Comparison of ENCODE assay signal across 20 cellular contexts in genomic region chr13:85512421-85512820, GRCh38.
DNase-seq lines count a peak whose midpoint lies in the region; ATAC-seq, FAIRE-seq and TF ChIP-seq lines count a peak whose summit lies in the region.
"Had no signal": no experiment of that assay in that cellular context is flagged by ENCODE, and none has a peak within 500 bp of the region (broad histone marks: within the 10 kb centered on the region; RNA-seq: fewer than 3 reads in every experiment).

No MANE protein-coding gene starts in this region.

- no peak overlapping the region for H3K27ac ChIP-seq in HepG2 (ENCODE audit: extremely low read length, insufficient read depth, low read length)
- no peak overlapping the region for H3K27ac ChIP-seq in right lobe of liver
- peak overlapping the region; percentile 34; the same call in 1 of the 2 replicates for H3K27ac ChIP-seq in Panc1 (ENCODE audit: low read length)
- H3K27ac ChIP-seq in epithelial cell of prostate, result peak overlapping the region; percentile 22
- peak overlapping the region; percentile 19 for H3K27ac ChIP-seq in urinary bladder (ENCODE audit: low read depth)
- H3K27ac ChIP-seq: BLaER1 treated with 17β-estradiol and CSF1 and Interleukin-3, amounts not matched to agents 10 nM and 100 nM; KMS-11; RWPE1; SJSA1 had no signal

- BruUV-seq in HepG2 (replicated peaks; lab: Mats Ljungman, UMichigan), result no TSS peak
- no TSS peak for BruUV-seq in Panc1 (replicated peaks; lab: Mats Ljungman, UMichigan)

- no peak overlapping the region for H3K9ac ChIP-seq in HepG2 (ENCODE audit: insufficient read depth, low read depth, low read length)
- H3K9ac ChIP-seq: BLaER1 treated with 17β-estradiol and CSF1 and Interleukin-3, amounts not matched to agents 10 nM and 100 nM; KMS-11 had no signal

- H3K4me3 ChIP-seq in HepG2 (replicated peaks in 1 of 3; ENCODE audit: insufficient read depth in 1 of 3, low read depth in 2 of 3, low read length in 3 of 3) (no peak overlapping the region), right lobe of liver (no peak overlapping the region), Panc1 (ENCODE audit: low read depth in 2 of 2, low read length in 2 of 2) (no peak overlapping the region), urinary bladder (ENCODE audit: low read depth, low read length) (no peak overlapping the region)
- H3K4me3 ChIP-seq: BLaER1 treated with 17β-estradiol and CSF1 and Interleukin-3, amounts not matched to agents 10 nM and 100 nM; SJSA1 had no signal

- H3K27me3 ChIP-seq in HepG2 (ENCODE audit: control insufficient read depth in 1 of 2, insufficient read depth in 2 of 2, low read length in 2 of 2) (no peaks in the 10 kb centered on the region; a peak in 1 of 5 replicates), right lobe of liver (no peaks in the 10 kb centered on the region), Panc1 (ENCODE audit: control insufficient read depth, insufficient read depth, low read length) (no peaks in the 10 kb centered on the region)
- H3K27me3 ChIP-seq: BLaER1 treated with 17β-estradiol and CSF1 and Interleukin-3, amounts not matched to agents 10 nM and 100 nM; SJSA1 had no signal

- WGBS in HepG2 (ENCODE audit: low lambda C conversion rate), result 11% methylated on average over 7 of the region's 7 CpGs
- 56% methylated on average over 7 of the region's 7 CpGs for WGBS in right lobe of liver (ENCODE audit: insufficient coverage, low coverage, low lambda C conversion rate, missing lambda C conversion rate)
- 60% methylated on average over 7 of the region's 7 CpGs for WGBS in urinary bladder

- no peaks in the 10 kb centered on the region for H4K20me1 ChIP-seq in HepG2 (ENCODE audit: insufficient read depth, low read length)
- H4K20me1 ChIP-seq: BLaER1 treated with 17β-estradiol and CSF1 and Interleukin-3, amounts not matched to agents 10 nM and 100 nM had no signal

- no peaks in the 10 kb centered on the region for H3K79me2 ChIP-seq in HepG2 (ENCODE audit: insufficient read depth, low read length)

- TF ChIP-seq CTCF in HepG2 (CRISPR knock-in tag; IDR thresholded peaks at IDR 0.05) (no peak), right lobe of liver (IDR thresholded peaks at IDR 0.05) (no peak), Panc1 (IDR thresholded peaks at IDR 0.05) (no peak)

- no peak for ATAC-seq in HepG2
- ATAC-seq in right lobe of liver, result no peak
- no peak for ATAC-seq in Panc1
- no peak for ATAC-seq in sciatic nerve

- no peak for FAIRE-seq in HepG2 (lab: Jason Lieb, UNC)
- FAIRE-seq: A204.1 had no signal

- TF ChIP-seq POLR2A in HepG2 (IDR thresholded peaks at IDR 0.05; ENCODE audit: insufficient read depth in 1 of 2, low read depth in 2 of 2, low read length in 2 of 2) (no peak), right lobe of liver (IDR thresholded peaks at IDR 0.05) (no peak), erythroblast (IDR thresholded peaks at IDR 0.05; ENCODE audit: low read length) (no peak)

- no peak overlapping the region for H3K4me2 ChIP-seq in HepG2 (ENCODE audit: low read depth, low read length)
- H3K4me2 ChIP-seq: BLaER1 treated with 17β-estradiol and CSF1 and Interleukin-3, amounts not matched to agents 10 nM and 100 nM; KMS-11 had no signal

- CTCF ChIA-PET in HepG2 (lab: Yijun Ruan, JAX; ENCODE audit: low intra/inter-chr PET ratio, low total read pairs) (no interaction called here), Panc1 (lab: Charles Lee) (no interaction called here)

- TF ChIP-seq EP300 in HepG2 (IDR thresholded peaks at IDR 0.05; ENCODE audit: low read depth in 2 of 2, low read length in 2 of 2) (no peak), HepG2 (CRISPR knock-in tag; IDR thresholded peaks at IDR 0.05; ENCODE audit: borderline replicate concordance) (no peak)

- DNase-seq in HepG2 (ENCODE audit: low spot score) (peak; percentile 11), right lobe of liver (no peak), Panc1 (ENCODE audit: low read depth, low spot score) (no peak), epithelial cell of prostate (ENCODE audit: low read depth, low spot score) (no peak), GM19238 (ENCODE audit: insufficient read length, low spot score) (no peak), sciatic nerve (ENCODE audit: low spot score) (no peak), erythroblast (lab: John Stamatoyannopoulos, UW) (no peak)
- DNase-seq: DMS 273 treated with DMSO at 0.1 percent for 48 hours; EL; HCEC 1CT; NCI-H1105 treated with DMSO at 0.1 percent for 48 hours; NCI-H187 treated with DMSO at 0.1 percent for 48 hours; NCI-H446 treated with DMSO at 0.1 percent for 48 hours; NK-92 treated with Interleukin-12 subunit alpha and Interleukin-12 subunit beta, amount 100 ng/mL, for 24 hours had no signal

- in situ Hi-C loops in HepG2 (cut with HindIII; ENCODE audit: extremely low pct_ligation_motif_present, low pct_unique_long_range_greater_than_20kb), result no loop called here
- in situ Hi-C loops in Panc1 (cut with HindIII; ENCODE audit: low pct_unique_long_range_greater_than_20kb, low sequenced_read_pairs), result no loop called here

- no peak for TF ChIP-seq RAD21 in HepG2 (CRISPR knock-in tag; IDR thresholded peaks at IDR 0.05)

- intact Hi-C loops in HepG2 (cut with micrococcal nuclease; ENCODE audit: unreplicated experiment) (no loop called here), right lobe of liver (cut with DNase I) (no loop called here), Panc1 (cut with micrococcal nuclease; ENCODE audit: unreplicated experiment) (no loop called here), sciatic nerve (cut with DNase I) (no loop called here)

- H3K36me3 ChIP-seq in HepG2 (replicated peaks in 1 of 2; ENCODE audit: control insufficient read depth in 1 of 2, insufficient read depth in 2 of 2, low read length in 2 of 2) (no peaks in the 10 kb centered on the region), right lobe of liver (no peaks in the 10 kb centered on the region), Panc1 (ENCODE audit: control insufficient read depth, insufficient read depth, low read length) (no peaks in the 10 kb centered on the region), urinary bladder (ENCODE audit: insufficient read depth) (no peaks in the 10 kb centered on the region)
- H3K36me3 ChIP-seq: BLaER1 treated with 17β-estradiol and CSF1 and Interleukin-3, amounts not matched to agents 10 nM and 100 nM; SJSA1 had no signal

- POLR2A ChIA-PET in HepG2 (lab: Yijun Ruan, JAX) (no interaction called here), Panc1 (lab: Charles Lee) (no interaction called here)

- H3K9me3 ChIP-seq in HepG2 (ENCODE audit: low read length) (peaks cover 11% of the 10 kb centered on the region; the same call in 1 of the 2 replicates), right lobe of liver (peaks cover 0 to 2% (median 0%) of the 10 kb centered on the region in 4 donors), Panc1 (ENCODE audit: control insufficient read depth, insufficient read depth, low read depth, low read length) (no peaks in the 10 kb centered on the region; the same call in 1 of the 2 replicates)
- H3K9me3 ChIP-seq: SJSA1 had no signal

- H2AFZ ChIP-seq in HepG2 (ENCODE audit: low read length), result no peak overlapping the region

- H3K4me1 ChIP-seq in HepG2 (ENCODE audit: insufficient read depth, low read length) (no peaks in the 10 kb centered on the region), right lobe of liver (no peaks in the 10 kb centered on the region), Panc1 (ENCODE audit: control insufficient read depth, insufficient read depth, low read length) (no peaks in the 10 kb centered on the region; the same call in 1 of the 2 replicates), urinary bladder (ENCODE audit: insufficient read depth) (no peaks in the 10 kb centered on the region)
- H3K4me1 ChIP-seq: BLaER1 treated with 17β-estradiol and CSF1 and Interleukin-3, amounts not matched to agents 10 nM and 100 nM; SJSA1 had no signal

TF ChIP-seq in HepG2, 621 proteins besides CTCF, POLR2A, EP300 and RAD21 (continues in another document):
- TF ChIP-seq MIXL1 (CRISPR knock-in tag; IDR thresholded peaks at IDR 0.05), result no peak
- no peak for TF ChIP-seq ZNF549 (CRISPR knock-in tag; IDR thresholded peaks at IDR 0.05)
- no peak for TF ChIP-seq ZNF253 (CRISPR knock-in tag; IDR thresholded peaks at IDR 0.05; ENCODE audit: borderline replicate concordance)
- TF ChIP-seq DNMT3B (CRISPR knock-in tag; conservative IDR thresholded peaks at IDR 0.05), result no peak
- no peak for TF ChIP-seq ZNF672 (CRISPR knock-in tag; IDR thresholded peaks at IDR 0.05)
- TF ChIP-seq ZNF557 (CRISPR knock-in tag; IDR thresholded peaks at IDR 0.05), result no peak

Comparison
In these comparisons a context has a peak if more than half of its experiments do, and no peak if none do; other contexts are left out.
1. H3K27ac ChIP-seq: peak in Panc1 (single experiment), epithelial cell of prostate (single experiment) and urinary bladder (single experiment); none in HepG2 (single experiment) and right lobe of liver (0 of 3).